ENCODE assay signal across 1 cellular context in genomic region chr1:22053018-22053860, GRCh38.
TF ChIP-seq lines count a peak whose summit lies in the region.

No MANE protein-coding gene starts in this region.

TF ChIP-seq in K562, 482 proteins besides CTCF, POLR2A, EP300 and RAD21 (continued from another document and continues in another):
- TF ChIP-seq ZBTB49 (CRISPR knock-in tag; IDR thresholded peaks at IDR 0.05; ENCODE audit: borderline replicate concordance): peak; percentile 79; the same call in 1 of the 2 replicates
- TF ChIP-seq CC2D1A (IDR thresholded peaks at IDR 0.05): peak; percentile 34; the same call in 1 of the 2 replicates
- TF ChIP-seq TAF15 (IDR thresholded peaks at IDR 0.05; ENCODE audit: low read depth, low read length): no peak
- peak; percentile 29; the same call in 1 of the 2 replicates for TF ChIP-seq CREB3L1 (IDR thresholded peaks at IDR 0.05; ENCODE audit: borderline replicate concordance, low read depth)
- TF ChIP-seq ZNF444 (CRISPR knock-in tag; IDR thresholded peaks at IDR 0.05): peak; percentile 43; the same call in 1 of the 2 replicates
- TF ChIP-seq RBBP5 (IDR thresholded peaks at IDR 0.05; ENCODE audit: borderline replicate concordance, insufficient read depth, low read length, poor library complexity, severe bottlenecking): peak; percentile 58
- TF ChIP-seq STAT6 (CRISPR knock-in tag; IDR thresholded peaks at IDR 0.05): no peak; the same call in none of the 2 replicates
- TF ChIP-seq CEBPB (tag; IDR thresholded peaks at IDR 0.05): peak; percentile 94
- TF ChIP-seq RBM34 (IDR thresholded peaks at IDR 0.05; ENCODE audit: borderline replicate concordance, insufficient read depth, low read length): no peak
- TF ChIP-seq PYGO2 (tag; IDR thresholded peaks at IDR 0.05): 0 out of 2 replicates have a peak, but pooled peaks have one; percentile 16
- TF ChIP-seq ZNF224 (CRISPR knock-in tag; IDR thresholded peaks at IDR 0.05): no peak
- no peak for TF ChIP-seq KLF10 (CRISPR knock-in tag; IDR thresholded peaks at IDR 0.05)
- peak; percentile 80 for TF ChIP-seq DPF2 (IDR thresholded peaks at IDR 0.05)
- TF ChIP-seq ZNF41 (CRISPR knock-in tag; conservative IDR thresholded peaks at IDR 0.05): no peak
- no peak for TF ChIP-seq SMC3 (conservative IDR thresholded peaks at IDR 0.05; ENCODE audit: insufficient read depth, low read depth, low read length)
- TF ChIP-seq IRF2 (CRISPR knock-in tag; IDR thresholded peaks at IDR 0.05): no peak
- TF ChIP-seq ATF3 (IDR thresholded peaks at IDR 0.05): peak; percentile 100
- TF ChIP-seq ATF3 (CRISPR knock-in tag; conservative IDR thresholded peaks at IDR 0.05): peak; percentile 96
- TF ChIP-seq ZC3H8 (IDR thresholded peaks at IDR 0.05): no peak
- 0 out of 2 replicates have a peak, but pooled peaks have one; percentile 9 for TF ChIP-seq RB1 (IDR thresholded peaks at IDR 0.05; ENCODE audit: low read depth)
- peak; percentile 59 for TF ChIP-seq TAF1 (IDR thresholded peaks at IDR 0.05; ENCODE audit: control insufficient read depth, extremely low read depth, insufficient read depth, low read length, severe bottlenecking)
- TF ChIP-seq ZBTB43 (CRISPR knock-in tag; IDR thresholded peaks at IDR 0.05): peak; percentile 36; the same call in 1 of the 2 replicates
- TF ChIP-seq MTA2 (IDR thresholded peaks at IDR 0.05; ENCODE audit: low read depth): no peak
- TF ChIP-seq XRCC3 (IDR thresholded peaks at IDR 0.05): no peak
- TF ChIP-seq ARID1B (IDR thresholded peaks at IDR 0.05): peak; percentile 67
- TF ChIP-seq MYC (IDR thresholded peaks at IDR 0.05; ENCODE audit: low read depth, low read length): 0 out of 2 replicates have a peak, but pooled peaks have one; percentile 10
- no peak for TF ChIP-seq MYC (CRISPR knock-in tag; IDR thresholded peaks at IDR 0.05; ENCODE audit: borderline replicate concordance, low read depth)
- TF ChIP-seq ZNF121 (CRISPR knock-in tag; conservative IDR thresholded peaks at IDR 0.05): no peak
- peak; percentile 82 for TF ChIP-seq CEBPG (CRISPR knock-in tag; IDR thresholded peaks at IDR 0.05)
- peak; percentile 92 to 95 for TF ChIP-seq CEBPG (tag; conservative IDR thresholded peaks at IDR 0.05 in 1 of 2, IDR thresholded peaks at IDR 0.05 in 1 of 2)
- no peak for TF ChIP-seq U2AF1 (optimal IDR thresholded peaks at IDR 0.05; ENCODE audit: low read depth, low read length)
- TF ChIP-seq TGIF2 (CRISPR knock-in tag; IDR thresholded peaks at IDR 0.05): no peak
- TF ChIP-seq POLR2AphosphoS2 (IDR thresholded peaks at IDR 0.05; ENCODE audit: low read length): 0 out of 2 replicates have a peak, but pooled peaks have one; percentile 9
- 0 out of 2 replicates have a peak, but pooled peaks have one; percentile 55 for TF ChIP-seq ZBTB17 (CRISPR knock-in tag; IDR thresholded peaks at IDR 0.05)
- peak; percentile 20 for TF ChIP-seq EP400 (IDR thresholded peaks at IDR 0.05)
- TF ChIP-seq ASH1L (IDR thresholded peaks at IDR 0.05; ENCODE audit: borderline replicate concordance, low read depth, partially characterized antibody): peak; percentile 22
- TF ChIP-seq BCOR (IDR thresholded peaks at IDR 0.05): peak; percentile 56; the same call in 1 of the 2 replicates
- TF ChIP-seq AFF4 (CRISPR knock-in tag; IDR thresholded peaks at IDR 0.05): peak; percentile 77; the same call in 1 of the 2 replicates
- TF ChIP-seq ZFP1 (CRISPR knock-in tag; IDR thresholded peaks at IDR 0.05): no peak
- 0 out of 2 replicates have a peak, but pooled peaks have one; percentile 53 for TF ChIP-seq SMAD3 (CRISPR knock-in tag; conservative IDR thresholded peaks at IDR 0.05)
- TF ChIP-seq THRB (CRISPR knock-in tag; conservative IDR thresholded peaks at IDR 0.05): peak; percentile 62; the same call in 1 of the 2 replicates
- TF ChIP-seq SPI1 (IDR thresholded peaks at IDR 0.05; ENCODE audit: borderline replicate concordance, low read depth, low read length): no peak
- peak; percentile 65 for TF ChIP-seq SMAD4 (CRISPR knock-in tag; conservative IDR thresholded peaks at IDR 0.05)
- TF ChIP-seq ZNF77 (CRISPR knock-in tag; IDR thresholded peaks at IDR 0.05): no peak
- TF ChIP-seq ZNF354B (CRISPR knock-in tag; IDR thresholded peaks at IDR 0.05): no peak
- peak; percentile 55; the same call in 1 of the 2 replicates for TF ChIP-seq ARID4B (CRISPR knock-in tag; IDR thresholded peaks at IDR 0.05)
- TF ChIP-seq ZFX (CRISPR knock-in tag; IDR thresholded peaks at IDR 0.05): peak; percentile 34
- TF ChIP-seq POLR2AphosphoS5 (IDR thresholded peaks at IDR 0.05; ENCODE audit: control insufficient read depth, insufficient read depth, low read depth, low read length): no peak
- no peak for TF ChIP-seq ZNF507 (tag; conservative IDR thresholded peaks at IDR 0.05)
- peak; percentile 77 for TF ChIP-seq SMARCA4 (IDR thresholded peaks at IDR 0.05)
- TF ChIP-seq FOXM1 (IDR thresholded peaks at IDR 0.05; ENCODE audit: low read depth): no peak
- TF ChIP-seq FOXM1 (CRISPR knock-in tag; IDR thresholded peaks at IDR 0.05; ENCODE audit: low read depth): no peak
